Comparison of ENCODE assay signal across 9 cellular contexts in genomic region chrX:107700317-107700774, GRCh38.
A peak's percentile ranks its signal among the peaks of the same experiment; 100 is the strongest.
DNase-seq lines count a peak whose midpoint lies in the region; TF ChIP-seq lines count a peak whose summit lies in the region.
"Had no signal": no experiment of that assay in that cellular context is flagged by ENCODE, and none has a peak within 500 bp of the region (broad histone marks: within the 10 kb centered on the region; RNA-seq: fewer than 3 reads in every experiment).

No MANE protein-coding gene starts in this region.

- no peak overlapping the region for H3K4me3 Mint-ChIP-seq in nephron

- H3K27me3 ChIP-seq in esophagus squamous epithelium: no peaks in the 10 kb centered on the region
- H3K27me3 ChIP-seq: colonic mucosa had no signal

- TF ChIP-seq CTCF in esophagus squamous epithelium (IDR thresholded peaks at IDR 0.05) (no peak), nephron (IDR thresholded peaks at IDR 0.05; ENCODE audit: unreplicated experiment in 3 of 3) (no peak), GM13976 (IDR thresholded peaks at IDR 0.05; ENCODE audit: borderline replicate concordance, control extremely low read depth, extremely low read depth, insufficient read depth, missing control alignments) (no peak)

- in situ Hi-C loops in GM13976 (cut with MboI; ENCODE audit: low sequenced_read_pairs, unreplicated experiment): no loop called here

- intact Hi-C loops in esophagus squamous epithelium (cut with DNase I): no loop called here

- no peaks in the 10 kb centered on the region for H3K36me3 ChIP-seq in esophagus squamous epithelium
- H3K36me3 ChIP-seq: colonic mucosa had no signal

- H3K27ac Mint-ChIP-seq in nephron: peak overlapping the region; percentile 82 to 89 (median 84)

- peaks cover 0 to 34% (median 18%) of the 10 kb centered on the region in 3 donors for H3K4me1 ChIP-seq in esophagus squamous epithelium
- H3K4me1 ChIP-seq: colonic mucosa had no signal

- H3K27ac ChIP-seq in esophagus squamous epithelium: peak overlapping the region; percentile 54 to 81 (median 79)
- H3K27ac ChIP-seq: colonic mucosa had no signal

- H3K9me3 ChIP-seq in esophagus squamous epithelium: no peaks in the 10 kb centered on the region
- H3K9me3 ChIP-seq: colonic mucosa had no signal

- H3K27me3 Mint-ChIP-seq in nephron (ENCODE audit: low read depth): no peaks in the 10 kb centered on the region

- peaks cover 29% of the 10 kb centered on the region for H3K4me1 Mint-ChIP-seq in nephron

- no peaks in the 10 kb centered on the region for H3K36me3 Mint-ChIP-seq in nephron (ENCODE audit: low read depth)

- H3K9me3 Mint-ChIP-seq in nephron: no peaks in the 10 kb centered on the region

- no peak overlapping the region for H3K4me3 ChIP-seq in esophagus squamous epithelium
- H3K4me3 ChIP-seq: colonic mucosa had no signal

- 0 to 16% methylated on average over 1 to 4 of the region's 4 CpGs for WGBS in esophagus squamous epithelium, 2 donors

- peak; percentile 50 for DNase-seq in Ammon's horn (ENCODE audit: low spot score)
- DNase-seq in NCI-H226: peak; percentile 53
- DNase-seq in esophagus squamous epithelium (lab: John Stamatoyannopoulos, UW): no peak
- no peak for DNase-seq in NOMO-1 treated with DMSO at 0.1 percent for 48 hours (lab: John Stamatoyannopoulos, UW; ENCODE audit: unreplicated experiment)
- DNase-seq in NCI-H1417 (lab: John Stamatoyannopoulos, UW): no peak
- DNase-seq in GF-D8 (lab: John Stamatoyannopoulos, UW): no peak
- no peak for DNase-seq in GM13976 (ENCODE audit: low spot score)
- DNase-seq: colonic mucosa had no signal

- peak in 1 of 4 donors; percentile 5 for TF ChIP-seq POLR2A in esophagus squamous epithelium (IDR thresholded peaks at IDR 0.05)

Comparison
In these comparisons a context has a peak if more than half of its experiments do, and no peak if none do; other contexts are left out.
1. DNase-seq: peak in Ammon's horn (single experiment) and NCI-H226 (single experiment); none in esophagus squamous epithelium (single experiment), NOMO-1 treated with DMSO at 0.1 percent for 48 hours (single experiment), NCI-H1417 (0 of 3), GF-D8 (single experiment) and GM13976 (single experiment).